Comparison of ENCODE assay signal across 8 cellular contexts in genomic region chr1:52702886-52703787, GRCh38. TPM values are rescaled to one million over a fixed set of nuclear protein-coding genes. Genes with fewer than 3 reads are reported as not detected.
DNase-seq lines count a peak whose midpoint lies in the region; ATAC-seq and TF ChIP-seq lines count a peak whose summit lies in the region.

No MANE protein-coding gene starts in this region.

- intact Hi-C loops in ascending aorta (cut with DNase I) (loop anchor here (1.0 to 10.0 kb wide), 4 partner anchors 23 to 646 kb away; partner anchors contain the start of genes BTF3L4, CPT2, TXNDC12 and ZFYVE9), right cardiac atrium (cut with DNase I) (loop anchor here in 1 of 4 donors (10.0 kb wide), 1 partner anchor 222 kb away; the partner anchor contains the start of genes ECHDC2 and SCP2), prostate gland (cut with DNase I) (loop anchor here (2.0 kb wide), 1 partner anchor 218 kb away; the partner anchor contains the start of gene ECHDC2)

- no peak for TF ChIP-seq CTCF in ascending aorta (IDR thresholded peaks at IDR 0.05)
- TF ChIP-seq CTCF in prostate gland (IDR thresholded peaks at IDR 0.05) = no peak

- H3K27ac ChIP-seq in ascending aorta (peak overlapping the region; percentile 70 to 74), right cardiac atrium (ENCODE audit: low read length) (peak overlapping the region; percentile 100), prostate gland (peak overlapping the region; percentile 77 to 81)

- H3K9me3 ChIP-seq in ascending aorta (no peaks in the 10 kb centered on the region), right cardiac atrium (ENCODE audit: control insufficient read depth, low read length) (no peaks in the 10 kb centered on the region), prostate gland (no peaks in the 10 kb centered on the region)

- peak; percentile 93 for DNase-seq in ELR (ENCODE audit: low read depth)
- peak; percentile 30 for DNase-seq in HCEC 1CT
- peak; percentile 90 for DNase-seq in MV-4-11 (lab: John Stamatoyannopoulos, UW)
- DNase-seq in T-helper 2 cell = peak; percentile 52 to 96 (median 74)
- DNase-seq in ascending aorta (ENCODE audit: low spot score in 2 of 2) = peak; percentile 85 to 95
- peak; percentile 89 to 94 (median 93) for DNase-seq in right cardiac atrium
- peak; percentile 86 for DNase-seq in prostate gland (ENCODE audit: low spot score)
- peak; percentile 91 for DNase-seq in ureter (ENCODE audit: low spot score)

- 4% methylated on average over 35 of the region's 35 CpGs for WGBS in right cardiac atrium
- 7% methylated on average over 33 of the region's 35 CpGs for WGBS in prostate gland

- H3K4me3 ChIP-seq in ascending aorta = peak overlapping the region; percentile 59
- H3K4me3 ChIP-seq in right cardiac atrium (ENCODE audit: low read length) = peak overlapping the region; percentile 72
- H3K4me3 ChIP-seq in prostate gland = peak overlapping the region; percentile 46 to 53

- H3K4me1 ChIP-seq in ascending aorta (peaks cover 0 to 3% of the 10 kb centered on the region in 2 donors), right cardiac atrium (ENCODE audit: control insufficient read depth, insufficient read depth, low read length) (no peaks in the 10 kb centered on the region), prostate gland (replicated peaks) (no peaks in the 10 kb centered on the region)

- peak; percentile 35 for TF ChIP-seq POLR2A in prostate gland (IDR thresholded peaks at IDR 0.05)

- peak; percentile 94 to 95 for ATAC-seq in right cardiac atrium

- no peaks in the 10 kb centered on the region for H3K27me3 ChIP-seq in ascending aorta
- H3K27me3 ChIP-seq in right cardiac atrium (ENCODE audit: control insufficient read depth, insufficient read depth) = no peaks in the 10 kb centered on the region
- no peaks in the 10 kb centered on the region for H3K27me3 ChIP-seq in prostate gland (replicated peaks; ENCODE audit: insufficient read depth)

- H3K36me3 ChIP-seq in ascending aorta = no peaks in the 10 kb centered on the region
- no peaks in the 10 kb centered on the region for H3K36me3 ChIP-seq in prostate gland

RNA-seq across cellular contexts. Expression of gene COA7, which starts 5.0 kb away (rescaled TPM):
- total RNA-seq in ascending aorta (7.6 TPM), right cardiac atrium (10 to 100 TPM; 14.9 to 16.4 (median 15.5) TPM), prostate gland (1 to 10 TPM; 4.4 to 9.1 TPM), ureter (25.4 TPM)
- 6.5 TPM for polyA plus RNA-seq in right cardiac atrium

RNA-seq across cellular contexts. Expression of gene ZYG11B, which starts 23.1 kb away (rescaled TPM):
- total RNA-seq in ascending aorta (17.5 TPM), right cardiac atrium (10 to 100 TPM; 41.9 to 58.7 (median 54.7) TPM), prostate gland (10 to 100 TPM; 38.6 to 65.5 TPM), ureter (33.3 TPM)
- polyA plus RNA-seq in right cardiac atrium = 17.8 TPM

Comparison
In these comparisons a context has a peak if more than half of its experiments do, and no peak if none do; other contexts are left out.
1. Peak in every context shown above with its lines: DNase-seq, ATAC-seq, H3K4me3 ChIP-seq and H3K27ac ChIP-seq.
2. DNase-seq: peak in every context shown above with its lines; median percentile 93 in ELR; 93 in right cardiac atrium; 91 in ureter; 90 in MV-4-11; 90 in ascending aorta; 86 in prostate gland; 74 in T-helper 2 cell; 30 in HCEC 1CT.